ENCODE assay signal across 22 cellular contexts in the genomic region with DNA sequence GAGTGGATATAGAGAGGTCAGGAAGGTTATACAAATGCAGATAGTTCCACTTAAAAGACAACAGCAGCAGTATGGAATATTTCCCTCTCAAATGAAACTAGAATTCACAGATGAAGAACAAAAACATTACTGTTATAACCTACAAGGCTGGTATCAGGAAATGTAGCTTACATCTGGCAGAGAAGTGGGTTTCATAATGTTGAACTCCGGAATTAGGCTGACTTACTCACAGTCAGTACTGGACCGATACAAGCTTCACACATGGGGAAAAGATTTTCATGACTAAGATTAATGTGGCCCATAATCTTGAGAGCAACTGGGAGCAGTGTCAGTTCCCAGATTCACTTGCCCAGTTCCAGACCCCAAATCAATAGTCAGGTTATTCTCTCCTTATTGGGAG.
DNase-seq lines count a peak whose midpoint lies in the region; ATAC-seq, FAIRE-seq and TF ChIP-seq lines count a peak whose summit lies in the region.
"Had no signal": no experiment of that assay in that cellular context is flagged by ENCODE, and none has a peak within 500 bp of the region (broad histone marks: within the 10 kb centered on the region; RNA-seq: fewer than 3 reads in every experiment).

No MANE protein-coding gene starts in this region.

- no peak overlapping the region for H2BK120ac ChIP-seq in H1 (replicated peaks; ENCODE audit: low read depth, low read length)

- H3K4me2 ChIP-seq in MM.1S (ENCODE audit: low read depth, low read length) (peak overlapping the region; percentile 23; the same call in 1 of the 2 replicates), H1 (ENCODE audit: insufficient read depth in 1 of 2, low read depth in 2 of 2, low read length in 2 of 2) (no peak overlapping the region), PC-3 (ENCODE audit: low read length) (no peak overlapping the region)
- H3K4me2 ChIP-seq: KMS-11 had no signal

- FAIRE-seq in H1 (lab: Jason Lieb, UNC), result no peak
- FAIRE-seq: A204.1, HepG2 had no signal

- H3K14ac ChIP-seq in H1 (ENCODE audit: insufficient read length), result no peak overlapping the region

- no peaks in the 10 kb centered on the region for H3K23me2 ChIP-seq in H1 (ENCODE audit: low read depth, low read length)

- WGBS in H1 (ENCODE audit: extremely low coverage in 1 of 2, insufficient coverage in 1 of 2, insufficient read length in 1 of 2, insufficient replicate concordance in 2 of 2, low coverage in 1 of 2, low lambda C conversion rate in 2 of 2, missing lambda C conversion rate in 1 of 2), 2 experiments, result 84% methylated on average over 2 of the region's 2 CpGs; no CpG with 5 or more reads in 1 of the 2 experiments
- WGBS in sigmoid colon, 2 donors, result 81 to 88% methylated on average over 2 of the region's 2 CpGs

- no peak for TF ChIP-seq POLR2A in H1 (IDR thresholded peaks at IDR 0.05; ENCODE audit: control extremely low read depth in 1 of 2, low read depth in 2 of 2, low read length in 2 of 2)
- no peak for TF ChIP-seq POLR2A in sigmoid colon (IDR thresholded peaks at IDR 0.05)

- no peak overlapping the region for H3K18ac ChIP-seq in H1 (ENCODE audit: extremely low read depth, low read length)

- intact Hi-C loops in PC-3 (cut with micrococcal nuclease), result no loop called here
- intact Hi-C loops in sigmoid colon (cut with DNase I), result no loop called here

- H4K8ac ChIP-seq in H1 (ENCODE audit: extremely low read depth, insufficient read depth, low read length), result no peak overlapping the region

- H4K5ac ChIP-seq in H1 (ENCODE audit: insufficient read length, low read depth, low read length), result no peak overlapping the region

- H3K27ac ChIP-seq in MM.1S (ENCODE audit: low read length) (peak overlapping the region; percentile 11; the same call in 1 of the 2 replicates), H1 (ENCODE audit: low read depth, low read length) (no peak overlapping the region), PC-3 (ENCODE audit: low read length) (no peak overlapping the region), sigmoid colon (no peak overlapping the region)
- H3K27ac ChIP-seq: KMS-11 had no signal

- no peaks in the 10 kb centered on the region for H3K9me2 ChIP-seq in MM.1S (replicated peaks; ENCODE audit: insufficient read depth, low read length)
- H3K9me2 ChIP-seq in PC-3 (replicated peaks; ENCODE audit: low read length), result no peaks in the 10 kb centered on the region

- DNase-seq in AG10803 (ENCODE audit: low read depth) (peak; percentile 70), MM.1S (peak; percentile 60), H1 (ENCODE audit: low read depth in 1 of 2, low spot score in 2 of 2) (no peak), iris pigment epithelial cell (ENCODE audit: low read depth) (peak; percentile 33), PC-3 (no peak), sigmoid colon (no peak)
- no peak for DNase-seq in stimulated activated CD4-positive, alpha-beta T cell treated with anti-CD3 and anti-CD28 coated beads, Interleukin-2, amount 100 ng/mL, for 48 hours
- DNase-seq: AML-193, COR-L47, GF-D8, H7, NCI-H1105, NCI-H1694 treated with DMSO at 0.1 percent for 48 hours, NCI-H2107, NCI-H345, NCI-H526 treated with DMSO at 0.1 percent for 48 hours, RPMI8226, SIG-M5 had no signal

- H3K9me3 ChIP-seq in MM.1S (replicated peaks; ENCODE audit: insufficient read depth, low read length) (no peaks in the 10 kb centered on the region), H1 (ENCODE audit: insufficient read depth in 2 of 2, low read depth in 1 of 2, low read length in 1 of 2) (no peaks in the 10 kb centered on the region), PC-3 (ENCODE audit: low read length) (no peaks in the 10 kb centered on the region), sigmoid colon (no peaks in the 10 kb centered on the region)

- H3K79me1 ChIP-seq in H1 (ENCODE audit: low read depth, low read length), result no peaks in the 10 kb centered on the region

- no peak for TF ChIP-seq RAD21 in H1 (IDR thresholded peaks at IDR 0.05 in 1 of 2, conservative IDR thresholded peaks at IDR 0.05 in 1 of 2; ENCODE audit: low read depth in 2 of 2, low read length in 2 of 2)

- TF ChIP-seq CTCF in AG10803 (conservative IDR thresholded peaks at IDR 0.05; ENCODE audit: low read length) (no peak), MM.1S (IDR thresholded peaks at IDR 0.05; ENCODE audit: low read length) (no peak), H1 (IDR thresholded peaks at IDR 0.05; ENCODE audit: control extremely low read depth in 1 of 3, insufficient read depth in 1 of 3, low read depth in 1 of 3, low read length in 3 of 3) (no peak), PC-3 (conservative IDR thresholded peaks at IDR 0.05; ENCODE audit: low read depth, low read length) (no peak), sigmoid colon (IDR thresholded peaks at IDR 0.05) (no peak)

- H4K20me1 ChIP-seq in MM.1S (ENCODE audit: insufficient read depth, low read length) (no peaks in the 10 kb centered on the region), H1 (replicated peaks in 1 of 2; ENCODE audit: control insufficient read depth in 1 of 2, insufficient read depth in 2 of 2, low read length in 2 of 2) (no peaks in the 10 kb centered on the region), PC-3 (ENCODE audit: low read length) (no peaks in the 10 kb centered on the region)

- no peak overlapping the region for H2BK20ac ChIP-seq in H1 (ENCODE audit: low read length)

- H3K79me2 ChIP-seq in MM.1S (ENCODE audit: low read length) (no peaks in the 10 kb centered on the region), H1 (ENCODE audit: control insufficient read depth in 1 of 2, insufficient read depth in 2 of 2, low read length in 2 of 2) (no peaks in the 10 kb centered on the region), PC-3 (ENCODE audit: low read length) (no peaks in the 10 kb centered on the region)

- no peak overlapping the region for H2BK12ac ChIP-seq in H1 (ENCODE audit: low read depth, low read length)

- POLR2A ChIA-PET in H1 (lab: Charles Lee; ENCODE audit: partially characterized antibody), result no interaction called here
- POLR2A ChIA-PET in PC-3 (lab: Charles Lee; ENCODE audit: unreplicated experiment), result no interaction called here

- no peak overlapping the region for H2AK5ac ChIP-seq in H1 (ENCODE audit: low read depth, low read length)

- H3K56ac ChIP-seq in H1 (replicated peaks; ENCODE audit: insufficient read length, low read depth, low read length), result no peak overlapping the region

- no peak overlapping the region for H3K9ac ChIP-seq in MM.1S (ENCODE audit: low read length)
- no peak overlapping the region for H3K9ac ChIP-seq in H1 (replicated peaks in 1 of 4; ENCODE audit: extremely low read depth in 1 of 4, low read depth in 3 of 4, low read length in 3 of 4)
- H3K9ac ChIP-seq in PC-3 (ENCODE audit: low read length), result no peak overlapping the region
- H3K9ac ChIP-seq: KMS-11 had no signal

- CTCF ChIA-PET in H1 (lab: Charles Lee; ENCODE audit: partially characterized antibody) (no interaction called here), PC-3 (lab: Charles Lee) (no interaction called here)

- H3K4me1 ChIP-seq in MM.1S (ENCODE audit: low read length) (peaks cover 10% of the 10 kb centered on the region; the same call in 1 of the 2 replicates), H1 (replicated peaks in 1 of 4; ENCODE audit: control insufficient read depth in 3 of 4, insufficient read depth in 4 of 4, low read length in 3 of 4) (peaks cover 0 to 3% (median 0%) of the 10 kb centered on the region in 4 experiments; a peak in 1 of 7 replicates), PC-3 (ENCODE audit: insufficient read depth, low read length) (peaks cover 11% of the 10 kb centered on the region), sigmoid colon (no peaks in the 10 kb centered on the region)

- no peak overlapping the region for H2BK15ac ChIP-seq in H1 (ENCODE audit: low read length)

- H3K27me3 ChIP-seq in MM.1S (replicated peaks; ENCODE audit: insufficient read depth, low read length), result no peaks in the 10 kb centered on the region
- no peaks in the 10 kb centered on the region for H3K27me3 ChIP-seq in H1 (replicated peaks in 1 of 4; ENCODE audit: control insufficient read depth in 3 of 4, extremely low read depth in 1 of 4, insufficient read depth in 3 of 4, low read length in 3 of 4)
- no peaks in the 10 kb centered on the region for H3K27me3 ChIP-seq in PC-3 (ENCODE audit: low read length)
- H3K27me3 ChIP-seq in sigmoid colon, result no peaks in the 10 kb centered on the region

- H3K36me3 ChIP-seq in MM.1S (replicated peaks; ENCODE audit: insufficient read depth, low read length) (no peaks in the 10 kb centered on the region), H1 (ENCODE audit: control insufficient read depth in 2 of 4, insufficient read depth in 4 of 4, low read length in 3 of 4) (no peaks in the 10 kb centered on the region), PC-3 (ENCODE audit: low read depth, low read length) (no peaks in the 10 kb centered on the region), sigmoid colon (no peaks in the 10 kb centered on the region)

- H4K91ac ChIP-seq in H1 (replicated peaks; ENCODE audit: insufficient read length, low read length), result no peak overlapping the region

- H3K4ac ChIP-seq in H1 (replicated peaks; ENCODE audit: insufficient read length, low read depth, low read length), result no peak overlapping the region

- TF ChIP-seq EP300 in H1 (IDR thresholded peaks at IDR 0.05; ENCODE audit: borderline replicate concordance in 1 of 2, low read depth in 2 of 2, low read length in 2 of 2) (no peak), sigmoid colon (IDR thresholded peaks at IDR 0.05) (no peak)

- no peak overlapping the region for H2AFZ ChIP-seq in MM.1S (ENCODE audit: low read length)
- H2AFZ ChIP-seq in H1 (ENCODE audit: low read length), result 0 out of 2 replicates have a peak overlapping the region, but pooled peaks have one; percentile 19
- no peak overlapping the region for H2AFZ ChIP-seq in PC-3 (ENCODE audit: low read length)

- H3K4me3 ChIP-seq in AG10803 (ENCODE audit: low read length) (no peak overlapping the region), MM.1S (ENCODE audit: low read length) (no peak overlapping the region), H1 (ENCODE audit: extremely low read depth in 1 of 4, insufficient read depth in 2 of 4, low read depth in 3 of 4, low read length in 4 of 4) (no peak overlapping the region), PC-3 (ENCODE audit: low read length) (no peak overlapping the region), sigmoid colon (no peak overlapping the region)

- H3F3A ChIP-seq in MM.1S (ENCODE audit: insufficient read depth, low read length) (no peaks in the 10 kb centered on the region), PC-3 (ENCODE audit: low read length, unreplicated experiment) (no peaks in the 10 kb centered on the region)

- BruUV-seq in PC-3 (replicated peaks; lab: Mats Ljungman, UMichigan), result no TSS peak

- no peak overlapping the region for H2BK5ac ChIP-seq in H1 (ENCODE audit: low read depth, low read length)

- no peak for ATAC-seq in PC-3
- ATAC-seq in GM21619 (IDR thresholded peaks at IDR 0.05; ENCODE audit: unreplicated experiment), result no peak
- ATAC-seq: HepG2 had no signal

- no peak overlapping the region for H3K23ac ChIP-seq in H1 (ENCODE audit: insufficient read length)

TF ChIP-seq in H1, 55 proteins besides CTCF, POLR2A, EP300 and RAD21 (continues in another document):
- no peak for TF ChIP-seq KDM4A (IDR thresholded peaks at IDR 0.05; ENCODE audit: low read depth, low read length, severe bottlenecking)

Comparison
In these comparisons a context has a peak if more than half of its experiments do, and no peak if none do; other contexts are left out.
1. DNase-seq: peak in AG10803 (single experiment), MM.1S (single experiment) and iris pigment epithelial cell (single experiment); none in H1 (0 of 2), PC-3 (single experiment), sigmoid colon (single experiment) and stimulated activated CD4-positive, alpha-beta T cell treated with anti-CD3 and anti-CD28 coated beads, Interleukin-2, amount 100 ng/mL, for 48 hours (0 of 2).